ENCODE assay signal across 8 cellular contexts in genomic region chr3:140941090-140941433, GRCh38. TPM values are rescaled to one million over a fixed set of nuclear protein-coding genes. Genes with fewer than 3 reads are reported as not detected.
DNase-seq lines count a peak whose midpoint lies in the region; ATAC-seq and TF ChIP-seq lines count a peak whose summit lies in the region.

No MANE protein-coding gene starts in this region.

- H3K9ac ChIP-seq in neural cell (ENCODE audit: low read length): peak overlapping the region; percentile 98

- TF ChIP-seq CTCF in BJ (IDR thresholded peaks at IDR 0.05; ENCODE audit: insufficient read depth, low read depth, low read length): no peak
- no peak for TF ChIP-seq CTCF in NB4 (IDR thresholded peaks at IDR 0.05; ENCODE audit: low read depth, low read length)
- no peak for TF ChIP-seq CTCF in neural cell (IDR thresholded peaks at IDR 0.05; ENCODE audit: poor library complexity, severe bottlenecking)
- no peak for TF ChIP-seq CTCF in GM13977 (IDR thresholded peaks at IDR 0.05; ENCODE audit: extremely low read depth, insufficient read depth, missing control alignments)

- peaks cover 28% of the 10 kb centered on the region for H3K79me2 ChIP-seq in neural cell (replicated peaks; ENCODE audit: insufficient read depth, low read length)

- H3K4me1 ChIP-seq in effector memory CD4-positive, alpha-beta T cell (ENCODE audit: control insufficient read depth, insufficient read depth, low read length, poor library complexity, severe bottlenecking): peaks cover 7% of the 10 kb centered on the region

- H3K27ac ChIP-seq in effector memory CD4-positive, alpha-beta T cell (ENCODE audit: insufficient read depth, low read length, poor library complexity, severe bottlenecking): peak overlapping the region; percentile 84
- peak overlapping the region; percentile 95 for H3K27ac ChIP-seq in neural cell (ENCODE audit: low read length)

- in situ Hi-C loops in GM13977 (cut with MboI; ENCODE audit: low pct_unique_long_range_greater_than_20kb, low sequenced_read_pairs, unreplicated experiment): no loop called here

- H3K9me3 ChIP-seq in effector memory CD4-positive, alpha-beta T cell (ENCODE audit: control insufficient read depth, low read length): no peaks in the 10 kb centered on the region
- H3K9me3 ChIP-seq in neural cell (ENCODE audit: low read length): no peaks in the 10 kb centered on the region

- no peak for DNase-seq in BJ (ENCODE audit: low read depth)
- DNase-seq in NB4 (ENCODE audit: low read depth): no peak
- no peak for DNase-seq in effector memory CD4-positive, alpha-beta T cell
- DNase-seq in GM13977 (ENCODE audit: low spot score): no peak

- no peak overlapping the region for H3K4me2 ChIP-seq in neural cell (ENCODE audit: low read length)

- no peak for TF ChIP-seq RAD21 in neural cell (conservative IDR thresholded peaks at IDR 0.05)

- H4K20me1 ChIP-seq in neural cell (ENCODE audit: insufficient read depth): no peaks in the 10 kb centered on the region

- H3K9me2 ChIP-seq in neural cell (ENCODE audit: insufficient read depth, low read length): no peaks in the 10 kb centered on the region

- ATAC-seq in HG03159 (IDR thresholded peaks at IDR 0.05; ENCODE audit: unreplicated experiment) (no peak), HG03108 (IDR thresholded peaks at IDR 0.05; ENCODE audit: unreplicated experiment) (no peak), HG02678 (IDR thresholded peaks at IDR 0.05; ENCODE audit: unreplicated experiment) (no peak)

- POLR2A ChIA-PET in BJ (lab: Charles Lee): no interaction called here

- H3F3A ChIP-seq in neural cell (ENCODE audit: insufficient read depth, low read length, poor library complexity, severe bottlenecking): no peaks in the 10 kb centered on the region

- CTCF ChIA-PET in BJ (lab: Yijun Ruan, JAX): no interaction called here

- H3K4me3 ChIP-seq in BJ (ENCODE audit: low read depth, low read length) (peak overlapping the region; percentile 95), NB4 (ENCODE audit: low read depth, low read length) (peak overlapping the region; percentile 59), neural cell (ENCODE audit: low read length) (peak overlapping the region; percentile 93)
- peak overlapping the region; percentile 97 for H3K4me3 ChIP-seq in effector memory CD4-positive, alpha-beta T cell (ENCODE audit: insufficient read depth, low read depth, low read length, poor library complexity, severe bottlenecking)

- H3K36me3 ChIP-seq in BJ (ENCODE audit: control insufficient read depth, insufficient read depth, low read length) (no peaks in the 10 kb centered on the region), neural cell (ENCODE audit: insufficient read depth, low read length) (no peaks in the 10 kb centered on the region)
- H3K36me3 ChIP-seq in effector memory CD4-positive, alpha-beta T cell (ENCODE audit: control insufficient read depth, insufficient read depth, low read length): no peaks in the 10 kb centered on the region

- no peak for TF ChIP-seq EP300 in neural cell (conservative IDR thresholded peaks at IDR 0.05; ENCODE audit: poor library complexity, severe bottlenecking)

- H3K27me3 ChIP-seq in BJ (ENCODE audit: control insufficient read depth, insufficient read depth, low read length) (no peaks in the 10 kb centered on the region; the same call in 1 of the 2 replicates), neural cell (ENCODE audit: insufficient read depth, low read depth, low read length) (no peaks in the 10 kb centered on the region)
- H3K27me3 ChIP-seq in effector memory CD4-positive, alpha-beta T cell (replicated peaks; ENCODE audit: control insufficient read depth, insufficient read depth, low read length, poor library complexity, severe bottlenecking): no peaks in the 10 kb centered on the region

- TF ChIP-seq POLR2A in NB4 (IDR thresholded peaks at IDR 0.05; ENCODE audit: extremely low read depth, insufficient read length): no peak

- peak overlapping the region; percentile 15 for H2AFZ ChIP-seq in neural cell (ENCODE audit: low read depth, low read length)

TF ChIP-seq in neural cell, 6 proteins besides CTCF, POLR2A, EP300 and RAD21:
- TF ChIP-seq POLR2AphosphoS5 (IDR thresholded peaks at IDR 0.05): no peak
- TF ChIP-seq EZH2 (IDR thresholded peaks at IDR 0.05; ENCODE audit: borderline replicate concordance, insufficient read depth, low read length, poor library complexity, severe bottlenecking): no peak
- TF ChIP-seq SMC3 (conservative IDR thresholded peaks at IDR 0.05; ENCODE audit: poor library complexity): no peak
- TF ChIP-seq, protein P1, sequence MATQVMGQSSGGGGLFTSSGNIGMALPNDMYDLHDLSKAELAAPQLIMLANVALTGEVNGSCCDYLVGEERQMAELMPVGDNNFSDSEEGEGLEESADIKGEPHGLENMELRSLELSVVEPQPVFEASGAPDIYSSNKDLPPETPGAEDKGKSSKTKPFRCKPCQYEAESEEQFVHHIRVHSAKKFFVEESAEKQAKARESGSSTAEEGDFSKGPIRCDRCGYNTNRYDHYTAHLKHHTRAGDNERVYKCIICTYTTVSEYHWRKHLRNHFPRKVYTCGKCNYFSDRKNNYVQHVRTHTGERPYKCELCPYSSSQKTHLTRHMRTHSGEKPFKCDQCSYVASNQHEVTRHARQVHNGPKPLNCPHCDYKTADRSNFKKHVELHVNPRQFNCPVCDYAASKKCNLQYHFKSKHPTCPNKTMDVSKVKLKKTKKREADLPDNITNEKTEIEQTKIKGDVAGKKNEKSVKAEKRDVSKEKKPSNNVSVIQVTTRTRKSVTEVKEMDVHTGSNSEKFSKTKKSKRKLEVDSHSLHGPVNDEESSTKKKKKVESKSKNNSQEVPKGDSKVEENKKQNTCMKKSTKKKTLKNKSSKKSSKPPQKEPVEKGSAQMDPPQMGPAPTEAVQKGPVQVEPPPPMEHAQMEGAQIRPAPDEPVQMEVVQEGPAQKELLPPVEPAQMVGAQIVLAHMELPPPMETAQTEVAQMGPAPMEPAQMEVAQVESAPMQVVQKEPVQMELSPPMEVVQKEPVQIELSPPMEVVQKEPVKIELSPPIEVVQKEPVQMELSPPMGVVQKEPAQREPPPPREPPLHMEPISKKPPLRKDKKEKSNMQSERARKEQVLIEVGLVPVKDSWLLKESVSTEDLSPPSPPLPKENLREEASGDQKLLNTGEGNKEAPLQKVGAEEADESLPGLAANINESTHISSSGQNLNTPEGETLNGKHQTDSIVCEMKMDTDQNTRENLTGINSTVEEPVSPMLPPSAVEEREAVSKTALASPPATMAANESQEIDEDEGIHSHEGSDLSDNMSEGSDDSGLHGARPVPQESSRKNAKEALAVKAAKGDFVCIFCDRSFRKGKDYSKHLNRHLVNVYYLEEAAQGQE (IDR thresholded peaks at IDR 0.05; ENCODE audit: borderline replicate concordance): no peak
- TF ChIP-seq MXI1 (conservative IDR thresholded peaks at IDR 0.05; ENCODE audit: poor library complexity, severe bottlenecking): no peak
- TF ChIP-seq TAF1 (IDR thresholded peaks at IDR 0.05; ENCODE audit: low read depth): no peak

RNA-seq across cellular contexts. Expression of gene SLC25A36, which starts 0.6 kb away (rescaled TPM):
- polyA plus RNA-seq in BJ (2011; rRNA removed): 32.0 and 64.1 TPM in 2 replicates
- polyA minus RNA-seq in BJ (2011; rRNA and poly(A)+ RNA removed): 24.0 and 25.9 TPM in 2 replicates
- 201 and 227 TPM in 2 replicates for polyA plus RNA-seq in neural cell
- 242 and 306 TPM in 2 replicates for polyA minus RNA-seq in neural cell
